ENCODE assay signal across 19 cellular contexts in genomic region chr16:47026947-47027346, GRCh38.
"Had no signal": no experiment of that assay in that cellular context is flagged by ENCODE, and none has a peak within 500 bp of the region (broad histone marks: within the 10 kb centered on the region; RNA-seq: fewer than 3 reads in every experiment).

No MANE protein-coding gene starts in this region.

- ATAC-seq: effector memory CD8-positive, alpha-beta T cell; heart left ventricle; naive thymus-derived CD4-positive, alpha-beta T cell; psoas muscle; right lobe of liver; stimulated activated memory B cell treated with anti-CD40 and anti-IgM and Interleukin-4, amounts not matched to agents 10 μg/mL and 1 μg/mL and 100 μg/mL, for 72 hours had no signal

- H3K27me3 Mint-ChIP-seq: dendritic cell treated with granulocyte-macrophage colony-stimulating factor and Interleukin-4, amounts not matched to agents 40 ng/mL and 50 ng/mL, for 4 days; naive thymus-derived CD4-positive, alpha-beta T cell; stimulated activated memory B cell treated with anti-CD40 and anti-IgM and Interleukin-4, amounts not matched to agents 10 μg/mL and 1 μg/mL and 100 μg/mL, for 72 hours had no signal

- H3K9me3 ChIP-seq: heart left ventricle, neutrophil, psoas muscle, right lobe of liver, stomach, thoracic aorta, transverse colon had no signal

- H3K36me3 ChIP-seq: heart left ventricle, neutrophil, right lobe of liver, stomach, thoracic aorta, transverse colon had no signal

- H3K4me3 ChIP-seq: heart left ventricle, psoas muscle, right lobe of liver, stomach, thoracic aorta, transverse colon had no signal

- DNase-seq: effector memory CD8-positive, alpha-beta T cell; erythroblast; heart left ventricle; hippocampal formation; kidney glomerular epithelial cell; naive thymus-derived CD4-positive, alpha-beta T cell; nephron progenitor cell; psoas muscle; retina; right lobe of liver; stimulated activated CD4-positive, alpha-beta T cell treated with anti-CD3 and anti-CD28 coated beads, Interleukin-1b, Interleukin-23, amount 100 ng/mL, for 48 hours; stimulated activated CD4-positive, alpha-beta T cell treated with anti-CD3 and anti-CD28 coated beads, Interleukin-4, amount 100 ng/mL, for 24 hours; stomach; substantia nigra; transverse colon had no signal

- H3K27ac ChIP-seq: heart left ventricle, neutrophil, psoas muscle, right lobe of liver, stomach, thoracic aorta, transverse colon had no signal

- H3K9me3 Mint-ChIP-seq: dendritic cell treated with granulocyte-macrophage colony-stimulating factor and Interleukin-4, amounts not matched to agents 40 ng/mL and 50 ng/mL, for 4 days; effector memory CD8-positive, alpha-beta T cell; naive thymus-derived CD4-positive, alpha-beta T cell; nephron progenitor cell; stimulated activated memory B cell treated with anti-CD40 and anti-IgM and Interleukin-4, amounts not matched to agents 10 μg/mL and 1 μg/mL and 100 μg/mL, for 72 hours had no signal

- H3K36me3 Mint-ChIP-seq: naive thymus-derived CD4-positive, alpha-beta T cell; stimulated activated memory B cell treated with anti-CD40 and anti-IgM and Interleukin-4, amounts not matched to agents 10 μg/mL and 1 μg/mL and 100 μg/mL, for 72 hours had no signal

- H3K4me1 Mint-ChIP-seq: naive thymus-derived CD4-positive, alpha-beta T cell; nephron progenitor cell; stimulated activated memory B cell treated with anti-CD40 and anti-IgM and Interleukin-4, amounts not matched to agents 10 μg/mL and 1 μg/mL and 100 μg/mL, for 72 hours had no signal

- H3K27ac Mint-ChIP-seq: dendritic cell treated with granulocyte-macrophage colony-stimulating factor and Interleukin-4, amounts not matched to agents 40 ng/mL and 50 ng/mL, for 4 days; effector memory CD8-positive, alpha-beta T cell; stimulated activated memory B cell treated with anti-CD40 and anti-IgM and Interleukin-4, amounts not matched to agents 10 μg/mL and 1 μg/mL and 100 μg/mL, for 72 hours had no signal

- H3K4me3 Mint-ChIP-seq: dendritic cell treated with granulocyte-macrophage colony-stimulating factor and Interleukin-4, amounts not matched to agents 40 ng/mL and 50 ng/mL, for 4 days; effector memory CD8-positive, alpha-beta T cell; naive thymus-derived CD4-positive, alpha-beta T cell; nephron progenitor cell; stimulated activated memory B cell treated with anti-CD40 and anti-IgM and Interleukin-4, amounts not matched to agents 10 μg/mL and 1 μg/mL and 100 μg/mL, for 72 hours had no signal

- H3K4me1 ChIP-seq: psoas muscle, right lobe of liver had no signal

- H3K27me3 ChIP-seq: heart left ventricle, neutrophil, right lobe of liver, stomach, transverse colon had no signal
